In the genomic region with DNA sequence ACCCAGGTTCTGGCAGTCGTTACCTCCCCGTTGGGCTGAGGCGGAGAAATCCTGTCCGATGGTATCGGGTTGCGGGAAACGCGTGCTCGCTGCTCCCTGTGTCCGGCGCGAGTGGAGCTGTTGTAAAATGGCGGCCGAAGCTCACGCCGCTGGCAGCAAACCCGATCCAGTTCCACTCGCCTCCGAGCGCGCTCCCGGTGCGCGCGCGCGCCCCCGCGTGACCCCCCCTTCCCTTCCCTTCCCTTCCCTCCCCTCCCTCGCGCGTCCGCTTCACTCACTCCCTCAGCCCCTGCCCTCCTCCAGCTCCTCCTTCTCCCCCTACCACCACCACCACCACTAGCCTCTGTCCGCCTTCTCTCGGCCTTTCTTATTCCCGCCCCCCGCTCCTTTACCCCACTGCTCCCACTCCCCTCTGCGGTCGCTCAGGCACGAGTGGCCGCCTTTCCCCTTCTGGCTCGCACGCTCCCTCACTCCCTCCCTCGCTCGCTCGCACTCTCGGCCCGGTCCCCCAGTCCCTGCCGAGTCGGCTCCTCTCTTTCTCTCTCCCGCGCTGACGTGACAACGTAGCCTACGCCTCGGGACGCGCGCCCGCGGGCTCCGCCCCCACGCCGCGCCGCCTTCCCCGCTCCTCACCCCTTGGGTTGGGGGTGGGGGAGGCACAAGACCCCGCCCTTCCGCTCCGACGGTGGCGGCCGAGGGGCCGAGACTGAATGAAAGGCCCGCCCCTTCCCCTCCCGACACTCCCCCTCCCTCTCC, we compare ENCODE assay signal across 8 cellular contexts. TPM values are rescaled to one million over a fixed set of nuclear protein-coding genes. Genes with fewer than 3 reads are reported as not detected.
DNase-seq lines count a peak whose midpoint lies in the region; ATAC-seq and TF ChIP-seq lines count a peak whose summit lies in the region.

Gene SYNCRIP (minus strand): TSS at position 113 of the 756 bp plus-strand sequence. CDS start 1,447 bp downstream, outside the sequence.

- H3K4me1 ChIP-seq in SJSA1 (replicated peaks) (peaks cover 8% of the 10 kb centered on the region), foreskin keratinocyte (peaks cover 22% of the 10 kb centered on the region), neuron (ENCODE audit: insufficient read depth, low read length) (peaks cover 22% of the 10 kb centered on the region)

- H3K27ac ChIP-seq in SJSA1 (peak within 1 kb of the TSS; percentile 98), foreskin keratinocyte (peak within 1 kb of the TSS; percentile 98)

- peak within 1 kb of the TSS; percentile 99 for H3K4me3 ChIP-seq in HFF-Myc (replicated peaks; ENCODE audit: low read depth, low read length)
- H3K4me3 ChIP-seq in SJSA1: peak within 1 kb of the TSS; percentile 96
- H3K4me3 ChIP-seq in neuron (ENCODE audit: low read length): peak within 1 kb of the TSS; percentile 94

- H3K27me3 ChIP-seq in SJSA1 (replicated peaks): no peaks in the 10 kb centered on the region
- H3K27me3 ChIP-seq in foreskin keratinocyte: no peaks in the 10 kb centered on the region
- no peaks in the 10 kb centered on the region for H3K27me3 ChIP-seq in neuron (ENCODE audit: insufficient read depth, low read length)

- H2AFZ ChIP-seq in neuron (ENCODE audit: low read depth, low read length): no peak within 1 kb of the TSS

- TF ChIP-seq CTCF in HFF-Myc (IDR thresholded peaks at IDR 0.05; ENCODE audit: low read depth, low read length, missing control alignments) (no peak), foreskin keratinocyte (conservative IDR thresholded peaks at IDR 0.05) (no peak)

- H3K36me3 ChIP-seq in SJSA1 (peaks cover 47% of the 10 kb centered on the region), neuron (ENCODE audit: insufficient read depth, low read length) (peaks cover 32% of the 10 kb centered on the region)

- peak; percentile 78 for ATAC-seq in foreskin keratinocyte

- peak; percentile 86 for DNase-seq in GM04503 (ENCODE audit: low read depth)
- peak; percentile 83 for DNase-seq in HFF-Myc (ENCODE audit: extremely low read depth, low read depth)
- peak; percentile 96 for DNase-seq in MV-4-11 (lab: John Stamatoyannopoulos, UW)
- peak; percentile 99 for DNase-seq in SJSA1 (ENCODE audit: low read depth in 1 of 2, low spot score in 2 of 2)
- peak; percentile 95 to 98 (median 96) for DNase-seq in activated naive CD4-positive, alpha-beta T cell (lab: John Stamatoyannopoulos, UW)
- peak; percentile 94 to 97 for DNase-seq in foreskin keratinocyte
- peak; percentile 97 for DNase-seq in stromal cell of bone marrow (ENCODE audit: low read depth)

- H3K9me3 ChIP-seq in SJSA1 (replicated peaks) (peaks cover 6% of the 10 kb centered on the region; the same call in 1 of the 2 replicates), neuron (ENCODE audit: low read length) (no peaks in the 10 kb centered on the region)

RNA-seq across cellular contexts. Expression of gene SYNCRIP, which starts in this region (rescaled TPM):
- 76.0 and 93.4 TPM in 2 replicates for total RNA-seq in SJSA1 (2014; rRNA removed; shearing (Covaris generic))
- 120 and 142 TPM in 2 replicates for total RNA-seq in foreskin keratinocyte
- polyA plus RNA-seq in foreskin keratinocyte: 57.1 and 72.5 TPM in 2 replicates

Comparison
In these comparisons a context has a peak if more than half of its experiments do, and no peak if none do; other contexts are left out.
1. Peak in every context shown above with its lines: DNase-seq, ATAC-seq, H3K4me3 ChIP-seq and H3K27ac ChIP-seq.